In the genomic region with DNA sequence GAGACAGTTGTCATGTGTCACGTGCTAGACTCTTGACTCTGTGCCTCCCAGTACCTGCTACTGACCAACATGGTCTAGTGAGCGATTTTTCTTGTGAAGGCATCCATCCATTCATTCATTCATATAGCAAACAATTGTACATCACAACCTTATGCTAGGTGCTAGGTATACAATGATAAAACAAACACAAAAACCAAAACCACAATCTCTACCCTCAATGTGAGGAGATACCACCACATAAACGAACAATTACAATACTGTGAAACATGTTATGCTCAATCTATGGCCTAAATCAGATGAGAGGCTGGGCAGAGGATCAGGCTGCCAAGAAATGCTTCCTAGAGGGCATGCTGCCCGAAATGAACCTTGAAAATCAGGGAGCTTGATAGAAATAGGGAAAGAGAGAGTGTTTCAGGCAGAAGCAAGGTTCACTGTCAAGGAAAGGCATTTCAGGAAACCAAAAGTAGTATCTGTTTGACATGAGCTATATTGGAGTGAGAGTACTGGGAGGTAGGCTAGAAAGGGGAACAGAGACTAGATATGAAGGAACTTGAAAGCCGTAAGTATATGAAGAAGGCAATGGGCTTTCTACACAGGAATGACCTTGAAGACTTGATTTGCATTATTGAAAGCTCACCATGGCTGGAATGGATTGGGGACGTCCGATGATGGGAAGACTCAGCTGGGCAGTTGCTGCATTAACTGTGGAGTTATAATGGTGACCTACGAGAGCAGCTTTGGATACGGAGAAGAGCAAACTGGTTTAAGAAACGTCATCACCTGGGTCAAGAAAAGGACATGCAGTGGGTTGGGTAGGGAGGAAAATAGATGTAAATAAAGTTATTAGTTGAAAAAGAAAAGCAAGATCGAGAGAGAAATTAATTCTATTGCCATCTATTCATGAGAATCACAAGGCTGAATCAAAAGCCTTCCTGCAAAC, we compare ENCODE assay signal across 8 cellular contexts.
A peak's percentile ranks its signal among the peaks of the same experiment; 100 is the strongest.
DNase-seq lines count a peak whose midpoint lies in the region; ATAC-seq, FAIRE-seq and TF ChIP-seq lines count a peak whose summit lies in the region.

No MANE protein-coding gene starts in this region.

- H3K27me3 ChIP-seq in astrocyte (ENCODE audit: insufficient read depth, low read length) (no peaks in the 10 kb centered on the region), prostate gland (replicated peaks; ENCODE audit: insufficient read depth) (no peaks in the 10 kb centered on the region)

- H4K20me1 ChIP-seq in astrocyte (ENCODE audit: insufficient read depth, low read length) = no peaks in the 10 kb centered on the region

- H3K27me3 Mint-ChIP-seq in astrocyte (ENCODE audit: low read depth, unreplicated experiment) = no peaks in the 10 kb centered on the region

- no peaks in the 10 kb centered on the region for H3K36me3 ChIP-seq in astrocyte (ENCODE audit: insufficient read depth, low read length)
- no peaks in the 10 kb centered on the region for H3K36me3 ChIP-seq in prostate gland

- H3K4me3 Mint-ChIP-seq in astrocyte (ENCODE audit: unreplicated experiment) = no peak overlapping the region

- peak overlapping the region; percentile 68 for H3K4me2 ChIP-seq in astrocyte (ENCODE audit: low read length)

- H3K9ac ChIP-seq in astrocyte (ENCODE audit: low read length) = peak overlapping the region; percentile 45

- no peak overlapping the region for H2AFZ ChIP-seq in astrocyte (ENCODE audit: low read depth, low read length)

- peak; percentile 9 for DNase-seq in COLO829 (ENCODE audit: low spot score)
- DNase-seq in astrocyte (ENCODE audit: low read depth) = no peak
- no peak for DNase-seq in GDM1 (lab: John Stamatoyannopoulos, UW)
- DNase-seq in substantia nigra (lab: John Stamatoyannopoulos, UW) = no peak
- no peak for DNase-seq in prostate gland (ENCODE audit: low spot score)
- no peak for DNase-seq in dermis blood vessel endothelial cell

- H3K9me3 ChIP-seq in astrocyte (ENCODE audit: insufficient read depth, low read depth, low read length) = no peaks in the 10 kb centered on the region
- no peaks in the 10 kb centered on the region for H3K9me3 ChIP-seq in prostate gland

- H3K79me2 ChIP-seq in astrocyte (ENCODE audit: insufficient read depth, low read length) = no peaks in the 10 kb centered on the region

- H3K4me3 ChIP-seq in astrocyte (ENCODE audit: insufficient read depth, low read depth, low read length) (no peak overlapping the region), prostate gland (no peak overlapping the region)

- peak; percentile 73 for FAIRE-seq in astrocyte (lab: Jason Lieb, UNC)

- peaks cover 21% of the 10 kb centered on the region for H3K4me1 Mint-ChIP-seq in astrocyte (ENCODE audit: low read depth, unreplicated experiment)

- 86% methylated on average over 11 of the region's 11 CpGs for WGBS in prostate gland

- ATAC-seq in GM19395 (IDR thresholded peaks at IDR 0.05; ENCODE audit: unreplicated experiment) (peak; percentile 91), HG03159 (IDR thresholded peaks at IDR 0.05; ENCODE audit: unreplicated experiment) (peak; percentile 75)

- intact Hi-C loops in prostate gland (cut with DNase I) = no loop called here

- TF ChIP-seq POLR2A in prostate gland (IDR thresholded peaks at IDR 0.05) = no peak

- H3K27ac Mint-ChIP-seq in astrocyte (ENCODE audit: unreplicated experiment) = peak overlapping the region; percentile 51

- H3K9me3 Mint-ChIP-seq in astrocyte (ENCODE audit: unreplicated experiment) = no peaks in the 10 kb centered on the region

- peaks cover 15% of the 10 kb centered on the region for H3K4me1 ChIP-seq in astrocyte (ENCODE audit: insufficient read depth, low read length)
- H3K4me1 ChIP-seq in prostate gland (replicated peaks) = no peaks in the 10 kb centered on the region

- no peaks in the 10 kb centered on the region for H3K36me3 Mint-ChIP-seq in astrocyte (ENCODE audit: low read depth, unreplicated experiment)

- H3K27ac ChIP-seq in astrocyte (ENCODE audit: low read depth, low read length) (peak overlapping the region; percentile 73), substantia nigra (ENCODE audit: low read depth, low read length, poor library complexity, severe bottlenecking) (no peak overlapping the region), prostate gland (no peak overlapping the region)

- TF ChIP-seq CTCF in astrocyte (IDR thresholded peaks at IDR 0.05; ENCODE audit: insufficient read depth, low read depth, low read length) = no peak
- TF ChIP-seq CTCF in prostate gland (IDR thresholded peaks at IDR 0.05) = no peak
